In the genomic region with DNA sequence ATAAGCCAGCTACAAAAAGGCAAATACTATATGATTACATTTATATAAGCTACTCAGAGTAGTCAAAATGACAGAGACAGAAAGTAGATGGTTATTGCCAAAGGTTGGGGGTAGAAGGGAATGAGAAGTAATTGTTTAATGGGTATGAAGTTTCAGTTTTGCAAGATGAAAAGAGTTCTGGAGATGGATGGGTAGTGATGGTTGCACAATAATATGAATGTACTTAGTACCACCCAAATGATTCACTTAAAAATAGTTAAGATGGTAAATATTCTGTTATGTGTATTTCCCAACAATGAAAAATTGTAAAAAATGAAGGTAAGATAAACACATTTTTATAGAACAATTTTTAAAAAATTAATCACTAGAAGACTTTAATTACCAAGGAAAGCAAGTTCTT, we compare ENCODE assay signal across 8 cellular contexts.
"Had no signal": no experiment of that assay in that cellular context is flagged by ENCODE, and none has a peak within 500 bp of the region (broad histone marks: within the 10 kb centered on the region; RNA-seq: fewer than 3 reads in every experiment).

No MANE protein-coding gene starts in this region.

- H3K9ac ChIP-seq: GM23248 had no signal

- H3K27me3 Mint-ChIP-seq: IgD-negative memory B cell had no signal

- H3K36me3 Mint-ChIP-seq: IgD-negative memory B cell had no signal

- H3K9me3 ChIP-seq: HAP-1 had no signal

- H3K4me3 Mint-ChIP-seq: HFFc6, IgD-negative memory B cell had no signal

- H3K36me3 ChIP-seq: HAP-1 had no signal

- H3K4me1 ChIP-seq: HAP-1 had no signal

- H3K27ac ChIP-seq: GM23248 had no signal

- H3K4me3 ChIP-seq: GM23248, HAP-1 had no signal

- DNase-seq: GM23248, GOT3, H7, HFFc6, KG1 had no signal

- ATAC-seq: HCT116 had no signal

- H2AFZ ChIP-seq: GM23248 had no signal

- H3K27ac Mint-ChIP-seq: HFFc6, IgD-negative memory B cell had no signal
